ENCODE assay signal across 13 cellular contexts in genomic region chr14:74593241-74593985, GRCh38. TPM values are rescaled to one million over a fixed set of nuclear protein-coding genes. Genes with fewer than 3 reads are reported as not detected.
DNase-seq lines count a peak whose midpoint lies in the region; ATAC-seq and TF ChIP-seq lines count a peak whose summit lies in the region.
"Had no signal": no experiment of that assay in that cellular context is flagged by ENCODE, and none has a peak within 500 bp of the region (broad histone marks: within the 10 kb centered on the region; RNA-seq: fewer than 3 reads in every experiment).

No MANE protein-coding gene starts in this region.

- H3K4me3 Mint-ChIP-seq in chondrocyte (ENCODE audit: unreplicated experiment): no peak overlapping the region
- H3K4me3 Mint-ChIP-seq: T-helper 2 cell treated with Interferon-gamma antibody and Interleukin-4, amounts not matched to agents 5 μg/mL and 100 μg/mL, for 36 hours had no signal

- peak overlapping the region in 4 of 5 donors; percentile 67 to 85 (median 84) for H3K27ac ChIP-seq in stomach

- H3K27me3 ChIP-seq in stomach: no peaks in the 10 kb centered on the region

- H3K27ac Mint-ChIP-seq in chondrocyte (ENCODE audit: unreplicated experiment): peak overlapping the region; percentile 86
- H3K27ac Mint-ChIP-seq: T-helper 2 cell treated with Interferon-gamma antibody and Interleukin-4, amounts not matched to agents 5 μg/mL and 100 μg/mL, for 36 hours had no signal

- H3K36me3 ChIP-seq in stomach: no peaks in the 10 kb centered on the region

- peak; percentile 41 for ATAC-seq in left lobe of liver
- ATAC-seq in HG02623 (IDR thresholded peaks at IDR 0.05; ENCODE audit: unreplicated experiment): no peak
- ATAC-seq in GM18858 (IDR thresholded peaks at IDR 0.05; ENCODE audit: unreplicated experiment): no peak

- 48 to 59% (median 52%) methylated on average over 12 of the region's 12 CpGs for WGBS in stomach, 5 donors

- TF ChIP-seq POLR2A in stomach (IDR thresholded peaks at IDR 0.05): no peak

- no peaks in the 10 kb centered on the region for H3K27me3 Mint-ChIP-seq in chondrocyte (ENCODE audit: low read depth)

- intact Hi-C loops in stomach (cut with DNase I; ENCODE audit: low total_unique reads): no loop called here

- peaks cover 11% of the 10 kb centered on the region for H3K36me3 Mint-ChIP-seq in chondrocyte (ENCODE audit: low read depth)

- no peak for TF ChIP-seq EP300 in stomach (IDR thresholded peaks at IDR 0.05)

- H3K9me3 ChIP-seq in stomach: no peaks in the 10 kb centered on the region

- DNase-seq in HCEC 1CT (peak; percentile 43), chondrocyte (ENCODE audit: low spot score) (no peak), left lobe of liver (ENCODE audit: low spot score) (no peak), stomach (no peak)
- no peak for DNase-seq in stimulated activated CD4-positive, alpha-beta T cell treated with anti-CD3 and anti-CD28 coated beads, Interleukin-4, amount 100 ng/mL, for 24 hours
- no peak for DNase-seq in stimulated activated naive CD4-positive, alpha-beta T cell treated with Interleukin-2 at 50 U/mL for 16 hours (lab: John Stamatoyannopoulos, UW)
- DNase-seq: Calu3, cerebellar nuclear complex, MM.1S, NCI-H748 treated with DMSO at 0.1 percent for 48 hours had no signal

- TF ChIP-seq CTCF in chondrocyte (IDR thresholded peaks at IDR 0.05): no peak
- TF ChIP-seq CTCF in stomach (IDR thresholded peaks at IDR 0.05): no peak

- peaks cover 73% of the 10 kb centered on the region for H3K4me1 Mint-ChIP-seq in chondrocyte (ENCODE audit: low read depth)

- no peak overlapping the region for H3K4me3 ChIP-seq in stomach

- H3K4me1 ChIP-seq in stomach: peaks cover 25 to 60% (median 43%) of the 10 kb centered on the region in 4 donors

- no peaks in the 10 kb centered on the region for H3K9me3 Mint-ChIP-seq in chondrocyte (ENCODE audit: low read depth)
- H3K9me3 Mint-ChIP-seq: T-helper 2 cell treated with Interferon-gamma antibody and Interleukin-4, amounts not matched to agents 5 μg/mL and 100 μg/mL, for 36 hours had no signal

RNA-seq across cellular contexts. Expression of gene LTBP2, which starts 18.6 kb away (rescaled TPM):
- total RNA-seq in chondrocyte (210 to 446 TPM (median 215 TPM) in 3 replicates), left lobe of liver (1.1 TPM), stomach (10 to 100 TPM in 3 of 5 donors, 1 to 10 TPM in 2; 5.8 to 36.2 (median 10.5) TPM)
- 1 to 10 TPM; 2.9 to 5.9 (median 3.4) TPM for polyA plus RNA-seq in stomach
